In genomic region chrX:16491461-16491860, GRCh38 we compare ENCODE assay signal across 15 cellular contexts.
"Had no signal": no experiment of that assay in that cellular context is flagged by ENCODE, and none has a peak within 500 bp of the region (broad histone marks: within the 10 kb centered on the region; RNA-seq: fewer than 3 reads in every experiment).

No MANE protein-coding gene starts in this region.

- H3K27me3 ChIP-seq: gastroesophageal sphincter, right atrium auricular region, tibial artery had no signal

- H3K36me3 Mint-ChIP-seq: stimulated activated effector memory CD8-positive, alpha-beta T cell treated with anti-CD3 and anti-CD28 coated beads, Interleukin-12 subunit alpha, Interleukin-12 subunit beta, amount 100 ng/mL, for 72 hours had no signal

- ATAC-seq: activated CD8-positive, alpha-beta T cell treated with anti-CD3 and anti-CD28 coated beads for 36 hours; gastroesophageal sphincter; stimulated activated effector memory CD8-positive, alpha-beta T cell treated with anti-CD3 and anti-CD28 coated beads, Interleukin-12 subunit alpha, Interleukin-12 subunit beta, amount 100 ng/mL, for 72 hours had no signal

- H3K4me3 Mint-ChIP-seq: activated CD8-positive, alpha-beta T cell treated with anti-CD3 and anti-CD28 coated beads for 36 hours; activated T-helper 1 cell treated with anti-CD3 and anti-CD28 coated beads, Interleukin-12 subunit alpha, Interleukin-12 subunit beta, Interleukin-2, Interleukin-4 antibody, amounts not matched to agents 30 ng/mL and 10 ng/mL and 1 ng/mL, durations not matched to agents 14 hours and 24 hours and 36 hours; stimulated activated effector memory CD8-positive, alpha-beta T cell treated with anti-CD3 and anti-CD28 coated beads, Interleukin-12 subunit alpha, Interleukin-12 subunit beta, amount 100 ng/mL, for 72 hours had no signal

- DNase-seq: activated CD4-positive, alpha-beta T cell treated with anti-CD3 and anti-CD28 coated beads for 4 hours; activated CD8-positive, alpha-beta memory T cell treated with anti-CD3 and anti-CD28 coated beads, Interleukin-2, amount 50 U/mL, for 48 hours; activated CD8-positive, alpha-beta T cell treated with anti-CD3 and anti-CD28 coated beads for 36 hours; activated naive CD4-positive, alpha-beta T cell treated with Interleukin-2 at 50 U/mL for 16 hours; effector CD8-positive, alpha-beta T cell; midbrain; posterior cingulate gyrus; T-helper 1 cell; tibial artery; WERI-Rb-1 had no signal

- H3K4me1 ChIP-seq: gastroesophageal sphincter, right atrium auricular region, tibial artery had no signal

- H3K9me3 ChIP-seq: gastroesophageal sphincter, right atrium auricular region, tibial artery had no signal

- H3K9me3 Mint-ChIP-seq: activated CD8-positive, alpha-beta T cell treated with anti-CD3 and anti-CD28 coated beads for 36 hours; stimulated activated effector memory CD8-positive, alpha-beta T cell treated with anti-CD3 and anti-CD28 coated beads, Interleukin-12 subunit alpha, Interleukin-12 subunit beta, amount 100 ng/mL, for 72 hours had no signal

- H3K27me3 Mint-ChIP-seq: activated CD8-positive, alpha-beta T cell treated with anti-CD3 and anti-CD28 coated beads for 36 hours had no signal

- H3K27ac ChIP-seq: coronary artery, gastroesophageal sphincter, right atrium auricular region, tibial artery, WERI-Rb-1 had no signal

- H3K4me1 Mint-ChIP-seq: stimulated activated effector memory CD8-positive, alpha-beta T cell treated with anti-CD3 and anti-CD28 coated beads, Interleukin-12 subunit alpha, Interleukin-12 subunit beta, amount 100 ng/mL, for 72 hours had no signal

- H3K36me3 ChIP-seq: gastroesophageal sphincter, right atrium auricular region, tibial artery, WERI-Rb-1 had no signal

- H3K27ac Mint-ChIP-seq: activated CD8-positive, alpha-beta T cell treated with anti-CD3 and anti-CD28 coated beads for 36 hours; activated T-helper 1 cell treated with anti-CD3 and anti-CD28 coated beads, Interleukin-12 subunit alpha, Interleukin-12 subunit beta, Interleukin-2, Interleukin-4 antibody, amounts not matched to agents 30 ng/mL and 10 ng/mL and 1 ng/mL, durations not matched to agents 14 hours and 24 hours and 36 hours; stimulated activated effector memory CD8-positive, alpha-beta T cell treated with anti-CD3 and anti-CD28 coated beads, Interleukin-12 subunit alpha, Interleukin-12 subunit beta, amount 100 ng/mL, for 72 hours had no signal

- H3K4me3 ChIP-seq: coronary artery, gastroesophageal sphincter, right atrium auricular region, tibial artery had no signal
